In the genomic region with DNA sequence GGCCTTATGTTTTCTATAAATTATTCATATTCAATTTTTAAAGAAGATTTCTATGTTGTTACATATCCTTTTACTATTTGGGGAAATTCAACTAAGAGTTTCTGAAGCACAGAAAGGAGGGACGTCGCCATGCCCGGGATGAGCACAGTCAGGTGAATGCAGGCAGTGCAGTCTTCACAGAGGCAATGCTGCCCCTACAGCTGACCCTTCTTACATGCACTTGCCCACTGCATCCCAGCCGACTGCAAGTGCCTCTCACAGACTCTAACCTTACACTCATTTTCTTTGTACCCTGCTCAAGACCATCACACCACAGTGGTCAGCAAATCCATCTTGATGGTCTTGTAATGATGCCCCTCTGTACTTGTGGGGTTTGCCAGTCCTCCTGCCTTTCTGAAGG, we compare ENCODE assay signal across 1 cellular context.
TF ChIP-seq lines count a peak whose summit lies in the region.

No MANE protein-coding gene starts in this region.

TF ChIP-seq in GM23338, 12 proteins besides CTCF, POLR2A, EP300 and RAD21 (continued from another document):
- TF ChIP-seq ZNF331 (CRISPR knock-in tag; IDR thresholded peaks at IDR 0.05; ENCODE audit: low read depth), result no peak
- no peak for TF ChIP-seq ZNF114 (CRISPR knock-in tag; IDR thresholded peaks at IDR 0.05)
TF ChIP-seq in GM23338: peak in this region for 0.
